ENCODE assay signal across 23 cellular contexts in the genomic region with DNA sequence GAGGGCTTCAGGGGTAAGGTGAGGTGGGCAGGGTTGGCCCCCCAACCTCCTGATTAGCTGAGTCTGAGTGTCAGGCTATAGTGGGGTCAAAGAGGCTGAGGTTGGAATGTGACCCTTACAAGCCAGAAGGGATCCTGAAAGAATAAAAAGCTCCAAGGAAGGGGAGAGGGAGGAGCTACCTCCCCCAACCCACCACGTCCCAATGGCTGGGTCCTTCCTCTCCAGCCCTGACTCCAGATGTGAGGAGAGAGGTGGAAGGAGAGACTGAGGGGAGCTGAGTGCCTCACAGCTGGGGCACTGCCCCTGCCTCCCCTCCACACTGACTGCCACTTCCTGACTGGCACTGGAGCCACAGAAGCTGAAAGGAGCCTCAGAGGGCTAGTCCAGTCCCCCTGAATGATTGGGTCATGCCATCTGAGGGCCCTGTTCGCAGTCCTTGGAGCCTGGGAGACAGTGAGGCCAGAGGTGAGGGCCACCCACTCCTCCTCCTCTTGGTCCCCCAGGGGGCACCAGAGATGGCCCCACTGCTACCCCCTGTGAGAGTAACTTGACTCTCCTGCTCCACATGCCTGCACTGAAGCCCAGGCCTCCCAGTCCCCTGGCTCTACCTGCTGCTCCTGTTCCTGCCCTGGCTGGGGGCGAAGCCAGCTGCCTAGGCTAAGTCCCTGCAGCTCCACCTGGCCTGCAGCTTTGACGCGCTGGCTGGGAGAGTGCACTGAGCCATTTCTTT. TPM values are rescaled to one million over a fixed set of nuclear protein-coding genes. Genes with fewer than 3 reads are reported as not detected.
DNase-seq lines count a peak whose midpoint lies in the region; ATAC-seq, FAIRE-seq and TF ChIP-seq lines count a peak whose summit lies in the region.
"Had no signal": no experiment of that assay in that cellular context is flagged by ENCODE, and none has a peak within 500 bp of the region (broad histone marks: within the 10 kb centered on the region; RNA-seq: fewer than 3 reads in every experiment).

No MANE protein-coding gene starts in this region.

- POLR2A ChIA-PET in SK-N-SH (lab: Yijun Ruan, JAX) (interaction anchor here (1.1 to 6.6 kb wide), 3 partner anchors 32 to 45 kb away, joined by 6 to 107 read pairs (median 8); a partner anchor contains a TSS), OCI-LY7 (lab: Charles Lee) (no interaction called here)

- H3K4me1 Mint-ChIP-seq in stimulated activated naive CD8-positive, alpha-beta T cell treated with anti-CD3 and anti-CD28 coated beads, Interleukin-15, amount 100 ng/mL, for 72 hours, result peaks cover 14% of the 10 kb centered on the region
- H3K4me1 Mint-ChIP-seq: activated CD4-positive, alpha-beta memory T cell treated with anti-CD3 and anti-CD28 coated beads, Interleukin-2, amount 10 ng/mL, durations not matched to agents 7 days and 5 days had no signal

- CTCF ChIA-PET in SK-N-SH (lab: Yijun Ruan, JAX) (interaction anchor here (0.8 to 50.3 kb wide), 9 partner anchors 10 to 369 kb away, joined by 3 to 1901 read pairs (median 20); a partner anchor contains a TSS), OCI-LY7 (lab: Charles Lee; ENCODE audit: unreplicated experiment) (interaction anchor here (1.1 kb wide), 1 partner anchor 42 kb away, joined by 4 read pairs; no protein-coding TSS in a partner anchor)

- no peaks in the 10 kb centered on the region for H3K36me3 ChIP-seq in H7 (replicated peaks; ENCODE audit: control insufficient read depth, insufficient read depth, low read length)
- H3K36me3 ChIP-seq in SK-N-SH (replicated peaks in 1 of 2; ENCODE audit: control insufficient read depth in 1 of 2, insufficient read depth in 2 of 2, low read length in 1 of 2), result peaks cover 5 to 20% of the 10 kb centered on the region in 2 experiments
- H3K36me3 ChIP-seq in kidney (ENCODE audit: control insufficient read depth in 1 of 2, insufficient read depth in 2 of 2, low read length in 2 of 2), result no peaks in the 10 kb centered on the region
- 0 out of 2 replicates have a peak, but pooled peaks cover 6% of the 10 kb centered on the region for H3K36me3 ChIP-seq in OCI-LY7 (ENCODE audit: insufficient read depth, low read length)
- H3K36me3 ChIP-seq: ovary had no signal

- 83% methylated on average over 5 of the region's 5 CpGs for WGBS in SK-N-SH (ENCODE audit: low lambda C conversion rate)

- H3K79me2 ChIP-seq in SK-N-SH (ENCODE audit: insufficient read depth), result no peaks in the 10 kb centered on the region
- no peaks in the 10 kb centered on the region for H3K79me2 ChIP-seq in OCI-LY7 (ENCODE audit: insufficient read depth, low read depth, low read length)

- H2AFZ ChIP-seq in SK-N-SH (ENCODE audit: low read depth) (no peak overlapping the region), OCI-LY7 (ENCODE audit: low read length) (no peak overlapping the region)

- 0 out of 2 replicates have a peak, but pooled peaks have one; percentile 11 for TF ChIP-seq CTCF in SK-N-SH (IDR thresholded peaks at IDR 0.05)
- TF ChIP-seq CTCF in kidney (IDR thresholded peaks at IDR 0.05; ENCODE audit: borderline replicate concordance, extremely low read depth, insufficient read depth), result no peak
- TF ChIP-seq CTCF in OCI-LY7 (conservative IDR thresholded peaks at IDR 0.05; ENCODE audit: low read length), result no peak

- H3K4me2 ChIP-seq in SK-N-SH (no peak overlapping the region), OCI-LY7 (ENCODE audit: low read length) (no peak overlapping the region)

- H3K9me3 ChIP-seq in SK-N-SH (no peaks in the 10 kb centered on the region), kidney (ENCODE audit: control insufficient read depth in 1 of 2, low read length in 2 of 2) (no peaks in the 10 kb centered on the region), OCI-LY7 (ENCODE audit: low read length) (no peaks in the 10 kb centered on the region)
- H3K9me3 ChIP-seq: ovary had no signal

- no peak overlapping the region for H3K4me3 Mint-ChIP-seq in stimulated activated naive CD8-positive, alpha-beta T cell treated with anti-CD3 and anti-CD28 coated beads, Interleukin-15, amount 100 ng/mL, for 72 hours
- H3K4me3 Mint-ChIP-seq: activated CD4-positive, alpha-beta memory T cell treated with anti-CD3 and anti-CD28 coated beads, Interleukin-2, amount 10 ng/mL, durations not matched to agents 7 days and 5 days; type B pancreatic cell had no signal

- BruUV-seq in OCI-LY7 (replicated peaks; lab: Mats Ljungman, UMichigan), result no TSS peak

- no peak overlapping the region for H3K4me3 ChIP-seq in H7 (ENCODE audit: insufficient read depth, low read depth, low read length)
- no peak overlapping the region for H3K4me3 ChIP-seq in SK-N-SH (ENCODE audit: low read depth in 2 of 2, low read length in 1 of 2)
- H3K4me3 ChIP-seq in kidney (ENCODE audit: low read length in 2 of 2), result no peak overlapping the region
- H3K4me3 ChIP-seq in OCI-LY7 (ENCODE audit: low read depth, low read length, poor library complexity, severe bottlenecking), result no peak overlapping the region
- H3K4me3 ChIP-seq: coronary artery, ovary had no signal

- peaks cover 8% of the 10 kb centered on the region for H3F3A ChIP-seq in SK-N-SH (replicated peaks; ENCODE audit: insufficient read depth)

- no peak for FAIRE-seq in kidney (lab: Jason Lieb, UNC)
- FAIRE-seq in HTR-8/SVneo (lab: Jason Lieb, UNC), result no peak
- FAIRE-seq: endometrium, GM18507 had no signal

- H3K4me1 ChIP-seq in SK-N-SH (ENCODE audit: control insufficient read depth in 1 of 2, insufficient read depth in 2 of 2, low read depth in 1 of 2, low read length in 1 of 2) (peaks cover 0 to 31% of the 10 kb centered on the region in 2 experiments; a peak in 1 of 4 replicates), kidney (ENCODE audit: control insufficient read depth in 1 of 2, insufficient read depth in 1 of 2, low read depth in 1 of 2, low read length in 2 of 2) (peaks cover 0 to 7% of the 10 kb centered on the region in 2 donors), OCI-LY7 (ENCODE audit: insufficient read depth, low read length, poor library complexity, severe bottlenecking) (no peaks in the 10 kb centered on the region)

- no peak for TF ChIP-seq EP300 in SK-N-SH (IDR thresholded peaks at IDR 0.05; ENCODE audit: borderline replicate concordance in 1 of 2, low read depth in 1 of 2, low read length in 1 of 2)

- peaks cover 18% of the 10 kb centered on the region for H3K27me3 Mint-ChIP-seq in stimulated activated naive CD8-positive, alpha-beta T cell treated with anti-CD3 and anti-CD28 coated beads, Interleukin-15, amount 100 ng/mL, for 72 hours

- intact Hi-C loops in kidney (cut with DNase I) (no loop called here), OCI-LY7 (cut with micrococcal nuclease; ENCODE audit: unreplicated experiment) (no loop called here)

- no peak for ATAC-seq in stimulated activated naive CD8-positive, alpha-beta T cell treated with anti-CD3 and anti-CD28 coated beads, Interleukin-15, amount 100 ng/mL, for 72 hours
- ATAC-seq: HCT116, left cardiac atrium had no signal

- H3K27ac ChIP-seq in SK-N-SH (ENCODE audit: low read depth in 2 of 2, low read length in 1 of 2) (no peak overlapping the region), kidney (ENCODE audit: low read depth in 2 of 2, low read length in 2 of 2) (no peak overlapping the region), OCI-LY7 (ENCODE audit: low read depth, low read length, poor library complexity, severe bottlenecking) (no peak overlapping the region)
- H3K27ac ChIP-seq: coronary artery, ovary, RWPE1 had no signal

- TF ChIP-seq RAD21 in SK-N-SH (IDR thresholded peaks at IDR 0.05; ENCODE audit: low read length), result no peak

- H4K20me1 ChIP-seq in SK-N-SH (ENCODE audit: insufficient read depth) (no peaks in the 10 kb centered on the region), OCI-LY7 (ENCODE audit: insufficient read depth, low read length) (no peaks in the 10 kb centered on the region)

- no peak overlapping the region for H3K27ac Mint-ChIP-seq in stimulated activated naive CD8-positive, alpha-beta T cell treated with anti-CD3 and anti-CD28 coated beads, Interleukin-15, amount 100 ng/mL, for 72 hours
- H3K27ac Mint-ChIP-seq: activated CD4-positive, alpha-beta memory T cell treated with anti-CD3 and anti-CD28 coated beads, Interleukin-2, amount 10 ng/mL, durations not matched to agents 7 days and 5 days; type B pancreatic cell had no signal

- H3K9ac ChIP-seq in SK-N-SH (no peak overlapping the region), kidney (ENCODE audit: low read length in 2 of 2) (no peak overlapping the region)

- H3K27me3 ChIP-seq in H7 (ENCODE audit: control insufficient read depth, insufficient read depth, low read length), result peaks cover 6% of the 10 kb centered on the region
- H3K27me3 ChIP-seq in SK-N-SH (ENCODE audit: insufficient read depth), result no peaks in the 10 kb centered on the region
- H3K27me3 ChIP-seq: ovary had no signal

- DNase-seq in DMS79 treated with DMSO at 0.1 percent for 48 hours (lab: John Stamatoyannopoulos, UW), result peak; percentile 40
- no peak for DNase-seq in DMS79 (lab: John Stamatoyannopoulos, UW)
- DNase-seq in H7, result peak; percentile 79
- DNase-seq in SK-N-SH, result peak; percentile 56
- peak; percentile 63 for DNase-seq in kidney
- no peak for DNase-seq in stimulated activated naive CD8-positive, alpha-beta T cell treated with anti-CD3 and anti-CD28 coated beads, Interleukin-15, amount 100 ng/mL, for 72 hours
- DNase-seq in OCI-LY7 (ENCODE audit: low spot score), result no peak
- DNase-seq in HTR-8/SVneo (ENCODE audit: insufficient read length, low spot score), result no peak
- DNase-seq: activated CD4-positive, alpha-beta memory T cell treated with anti-CD3 and anti-CD28 coated beads, Interleukin-2, amount 10 ng/mL, durations not matched to agents 7 days and 5 days; EL; glutamatergic neuron; KG1; left cardiac atrium; mesenchymal stem cell; NCI-H187; NCI-H446 had no signal

- H3K9me3 Mint-ChIP-seq in stimulated activated naive CD8-positive, alpha-beta T cell treated with anti-CD3 and anti-CD28 coated beads, Interleukin-15, amount 100 ng/mL, for 72 hours, result no peaks in the 10 kb centered on the region
- H3K9me3 Mint-ChIP-seq: activated CD4-positive, alpha-beta memory T cell treated with anti-CD3 and anti-CD28 coated beads, Interleukin-2, amount 10 ng/mL, durations not matched to agents 7 days and 5 days; type B pancreatic cell had no signal

- H3K9me2 ChIP-seq in SK-N-SH, result no peaks in the 10 kb centered on the region
- H3K9me2 ChIP-seq in OCI-LY7 (ENCODE audit: insufficient read depth, low read length), result no peaks in the 10 kb centered on the region

RNA-seq across cellular contexts. Expression of a gene that starts 20.5 kb away (rescaled TPM):
- 27.2 and 45.7 TPM in 2 replicates for total RNA-seq in H7 (2014; rRNA removed; shearing (Covaris generic))
- polyA plus RNA-seq in SK-N-SH (2012; rRNA removed) (80.4 and 82.0 TPM in 2 replicates), kidney (ENCODE audit: insufficient read depth, low read depth, low replicate concordance) (20.9 TPM)
- 32.4 and 59.8 TPM in 2 replicates for polyA plus RNA-seq in SK-N-SH (2012; cell fraction: cytosol; rRNA removed)
- polyA plus RNA-seq in SK-N-SH (2012; cell fraction: nucleus; rRNA removed), result 120 and 129 TPM in 2 replicates
- total RNA-seq in kidney (40.3 TPM), OCI-LY7 (2022) (50.5 and 51.3 TPM in 2 replicates)
- 23.3 and 26.6 TPM in 2 replicates for total RNA-seq in OCI-LY7 (2014; rRNA removed; shearing (Covaris generic))

RNA-seq across cellular contexts. Expression of a gene that starts 27.8 kb away (rescaled TPM):
- total RNA-seq in H7 (2014; rRNA removed; shearing (Covaris generic)), result 0.14 and 0.67 TPM in 2 replicates
- 1.5 and 3.4 TPM in 2 replicates for polyA plus RNA-seq in SK-N-SH (2012; rRNA removed)
- polyA plus RNA-seq in SK-N-SH (2012; cell fraction: cytosol; rRNA removed), result 1.8 and 5.2 TPM in 2 replicates
- 8.1 and 19.1 TPM in 2 replicates for polyA plus RNA-seq in SK-N-SH (2012; cell fraction: nucleus; rRNA removed)
- not detected for total RNA-seq in kidney
- polyA plus RNA-seq in kidney (ENCODE audit: insufficient read depth, low read depth, low replicate concordance), result not detected
- not detected in 2 replicates for total RNA-seq in OCI-LY7 (2014; rRNA removed; shearing (Covaris generic))
- total RNA-seq in OCI-LY7 (2022), result not detected in 2 replicates
- total RNA-seq: activated CD4-positive, alpha-beta memory T cell treated with anti-CD3 and anti-CD28 coated beads, Interleukin-2, amount 10 ng/mL, durations not matched to agents 7 days and 5 days had no signal

RNA-seq across cellular contexts. Expression of a gene that starts 45.5 kb away (rescaled TPM):
- 24.2 and 29.4 TPM in 2 replicates for total RNA-seq in H7 (2014; rRNA removed; shearing (Covaris generic))
- polyA plus RNA-seq in SK-N-SH (2012; rRNA removed) (29.1 and 33.0 TPM in 2 replicates), kidney (ENCODE audit: insufficient read depth, low read depth, low replicate concordance) (11.5 TPM)
- polyA plus RNA-seq in SK-N-SH (2012; cell fraction: cytosol; rRNA removed), result 23.7 and 24.9 TPM in 2 replicates
- 72.3 and 94.0 TPM in 2 replicates for polyA plus RNA-seq in SK-N-SH (2012; cell fraction: nucleus; rRNA removed)
- total RNA-seq in kidney (35.2 TPM), OCI-LY7 (2022) (70.0 and 70.8 TPM in 2 replicates)
- 35.6 and 64.6 TPM in 2 replicates for total RNA-seq in OCI-LY7 (2014; rRNA removed; shearing (Covaris generic))

Comparison
In these comparisons a context has a peak if more than half of its experiments do, and no peak if none do; other contexts are left out.
1. DNase-seq: peak in DMS79 treated with DMSO at 0.1 percent for 48 hours (single experiment), H7 (single experiment), SK-N-SH (single experiment) and kidney (single experiment); none in DMS79 (single experiment), stimulated activated naive CD8-positive, alpha-beta T cell treated with anti-CD3 and anti-CD28 coated beads, Interleukin-15, amount 100 ng/mL, for 72 hours (0 of 2), OCI-LY7 (single experiment) and HTR-8/SVneo (single experiment).